10 cellular contexts compared by ENCODE assay signal in genomic region chr6:35360349-35361138, GRCh38. TPM values are rescaled to one million over a fixed set of nuclear protein-coding genes. Genes with fewer than 3 reads are reported as not detected.
DNase-seq lines count a peak whose midpoint lies in the region; ATAC-seq, FAIRE-seq and TF ChIP-seq lines count a peak whose summit lies in the region.
"Had no signal": no experiment of that assay in that cellular context is flagged by ENCODE, and none has a peak within 500 bp of the region (broad histone marks: within the 10 kb centered on the region; RNA-seq: fewer than 3 reads in every experiment).

No MANE protein-coding gene starts in this region.

- H3K36me3 ChIP-seq in breast epithelium (no peaks in the 10 kb centered on the region), lower lobe of right lung (peaks cover 34% of the 10 kb centered on the region)
- H3K36me3 ChIP-seq: colonic mucosa had no signal

- H3K9me3 Mint-ChIP-seq in MCF 10A (ENCODE audit: unreplicated experiment), result no peaks in the 10 kb centered on the region

- H3K27ac ChIP-seq in breast epithelium, result peak overlapping the region in 1 of 2 donors; percentile 19
- H3K27ac ChIP-seq in dorsolateral prefrontal cortex, result peak overlapping the region; percentile 8 to 92 (median 77)
- H3K27ac ChIP-seq in lower lobe of right lung, result peak overlapping the region; percentile 42
- H3K27ac ChIP-seq: colonic mucosa had no signal

- H3K4me3 ChIP-seq in breast epithelium (no peak overlapping the region), dorsolateral prefrontal cortex (peak overlapping the region in 4 of 59 donors; percentile 6 to 25 (median 8)), lower lobe of right lung (no peak overlapping the region)
- H3K4me3 ChIP-seq: colonic mucosa had no signal

- H3K27me3 Mint-ChIP-seq in MCF 10A (ENCODE audit: insufficient read depth, unreplicated experiment), result no peaks in the 10 kb centered on the region

- H3K27me3 ChIP-seq in breast epithelium (no peaks in the 10 kb centered on the region), dorsolateral prefrontal cortex (no peaks in the 10 kb centered on the region), lower lobe of right lung (ENCODE audit: low read depth) (no peaks in the 10 kb centered on the region)
- H3K27me3 ChIP-seq: colonic mucosa had no signal

- no TSS peak for BruUV-seq in MCF 10A (replicated peaks; lab: Mats Ljungman, UMichigan)

- no peaks in the 10 kb centered on the region for H3K4me1 Mint-ChIP-seq in MCF 10A (ENCODE audit: insufficient read depth, unreplicated experiment)

- H3K4me1 ChIP-seq in breast epithelium, result peaks cover 0 to 12% of the 10 kb centered on the region in 2 donors
- H3K4me1 ChIP-seq in lower lobe of right lung, result peaks cover 26% of the 10 kb centered on the region
- H3K4me1 ChIP-seq: colonic mucosa had no signal

- intact Hi-C loops in MCF 10A (cut with micrococcal nuclease), result no loop called here
- intact Hi-C loops in breast epithelium (cut with DNase I; ENCODE audit: low total_unique reads), result no loop called here
- intact Hi-C loops in dorsolateral prefrontal cortex (cut with DNase I), result loop anchor here (5.0 kb wide), 1 partner anchor 57 kb away; no protein-coding TSS in a partner anchor
- intact Hi-C loops in lower lobe of right lung (cut with DNase I), result no loop called here

- FAIRE-seq in urothelium cell line (lab: Jason Lieb, UNC), result peak; percentile 81
- FAIRE-seq: D721Med had no signal

- ATAC-seq in lower lobe of right lung (peak; percentile 84 to 94), GM19395 (IDR thresholded peaks at IDR 0.05; ENCODE audit: unreplicated experiment) (no peak)

- H3K27ac Mint-ChIP-seq in MCF 10A (ENCODE audit: low read depth, unreplicated experiment), result no peak overlapping the region

- TF ChIP-seq CTCF in MCF 10A (IDR thresholded peaks at IDR 0.05; ENCODE audit: unreplicated experiment) (no peak), breast epithelium (IDR thresholded peaks at IDR 0.05) (no peak), dorsolateral prefrontal cortex (IDR thresholded peaks at IDR 0.05 in 54 of 56, conservative IDR thresholded peaks at IDR 0.05 in 2 of 56; ENCODE audit: low read depth in 1 of 56, partially characterized antibody in 56 of 56) (peak in 11 of 56 donors; percentile 12 to 42 (median 18)), lower lobe of right lung (IDR thresholded peaks at IDR 0.05) (no peak)

- H3K4me3 Mint-ChIP-seq in MCF 10A (ENCODE audit: unreplicated experiment), result no peak overlapping the region

- peaks cover 21% of the 10 kb centered on the region for H3K36me3 Mint-ChIP-seq in MCF 10A (ENCODE audit: insufficient read depth, unreplicated experiment)

- no peak for TF ChIP-seq POLR2A in breast epithelium (IDR thresholded peaks at IDR 0.05)

- peak; percentile 63 for DNase-seq in MCF 10A (ENCODE audit: unreplicated experiment)
- no peak for DNase-seq in breast epithelium (ENCODE audit: low spot score in 2 of 2)
- peak; percentile 51 to 84 (median 78) for DNase-seq in dorsolateral prefrontal cortex
- peak; percentile 62 for DNase-seq in lower lobe of right lung
- no peak for DNase-seq in urothelium cell line (ENCODE audit: low spot score)
- no peak for DNase-seq in NCI-H2227 (lab: John Stamatoyannopoulos, UW; ENCODE audit: unreplicated experiment)
- DNase-seq in KG1 (lab: John Stamatoyannopoulos, UW), result no peak
- DNase-seq: colonic mucosa had no signal

- CTCF ChIA-PET in MCF 10A (lab: Yijun Ruan, JAX), result interaction anchor here (0.6 to 1.6 kb wide), 4 partner anchors 14 to 89 kb away, joined by 3 to 4 read pairs (median 4); no protein-coding TSS in a partner anchor

- POLR2A ChIA-PET in MCF 10A (lab: Yijun Ruan, JAX), result interaction anchor here (0.9 to 1.6 kb wide), 3 partner anchors 14 to 107 kb away, joined by 3 read pairs; partner anchors contain the start of gene RPL10A

- H3K9me3 ChIP-seq in breast epithelium, result no peaks in the 10 kb centered on the region
- no peaks in the 10 kb centered on the region for H3K9me3 ChIP-seq in lower lobe of right lung
- H3K9me3 ChIP-seq: colonic mucosa had no signal

RNA-seq across cellular contexts. Expression of gene PPARD, which starts 18.2 kb away (rescaled TPM):
- total RNA-seq in MCF 10A (2022) (13.8 and 16.8 TPM in 2 replicates), breast epithelium (10 to 100 TPM in 2 of 3 donors, 1 to 10 TPM in 1; 7.2 to 11.1 (median 10.7) TPM), dorsolateral prefrontal cortex (10 to 100 TPM; 26.8 to 49.1 (median 36.9) TPM), lower lobe of right lung (30.2 TPM)

Comparison
In these comparisons a context has a peak if more than half of its experiments do, and no peak if none do; other contexts are left out.
1. DNase-seq: peak in MCF 10A (single experiment), dorsolateral prefrontal cortex (10 of 10) and lower lobe of right lung (single experiment); none in breast epithelium (0 of 2), urothelium cell line (single experiment), NCI-H2227 (single experiment) and KG1 (single experiment).
2. intact Hi-C loops: an anchor here in dorsolateral prefrontal cortex (5.0 kb wide); none called in MCF 10A, breast epithelium and lower lobe of right lung.